In genomic region chr5:139403418-139403786, GRCh38 we compare ENCODE assay signal across 9 cellular contexts. TPM values are rescaled to one million over a fixed set of nuclear protein-coding genes. Genes with fewer than 3 reads are reported as not detected.
DNase-seq lines count a peak whose midpoint lies in the region; ATAC-seq, FAIRE-seq and TF ChIP-seq lines count a peak whose summit lies in the region.
"Had no signal": no experiment of that assay in that cellular context is flagged by ENCODE, and none has a peak within 500 bp of the region (broad histone marks: within the 10 kb centered on the region; RNA-seq: fewer than 3 reads in every experiment).

No MANE protein-coding gene starts in this region.

- intact Hi-C loops in left ventricle myocardium inferior (cut with micrococcal nuclease), result no loop called here

- FAIRE-seq in small intestine (lab: Jason Lieb, UNC), result no peak

- H3K36me3 ChIP-seq in WERI-Rb-1 (no peaks in the 10 kb centered on the region), left ventricle myocardium inferior (peaks cover 5% of the 10 kb centered on the region), small intestine (ENCODE audit: control insufficient read depth in 2 of 2, insufficient read depth in 2 of 2, low read length in 2 of 2) (no peaks in the 10 kb centered on the region)

- TF ChIP-seq CTCF in WERI-Rb-1 (IDR thresholded peaks at IDR 0.05; ENCODE audit: low read depth, low read length), result no peak
- TF ChIP-seq CTCF in left ventricle myocardium inferior (IDR thresholded peaks at IDR 0.05; ENCODE audit: borderline replicate concordance), result no peak

- DNase-seq in WERI-Rb-1, result no peak
- no peak for DNase-seq in left ventricle myocardium inferior
- no peak for DNase-seq in small intestine
- no peak for DNase-seq in GF-D8 (lab: John Stamatoyannopoulos, UW)
- DNase-seq in NOMO-1 treated with dmso at 0.1 percent for 144 hours (lab: John Stamatoyannopoulos, UW; ENCODE audit: unreplicated experiment), result no peak
- no peak for DNase-seq in NCI-H2171 (lab: John Stamatoyannopoulos, UW)
- DNase-seq in NCI-H510A treated with DMSO at 0.1 percent for 48 hours (lab: John Stamatoyannopoulos, UW), result no peak

- WGBS in small intestine, 3 donors, result 14 to 21% (median 17%) methylated on average over 7 of the region's 7 CpGs

- H3K27me3 ChIP-seq in WERI-Rb-1 (ENCODE audit: insufficient read depth, low read depth, severe bottlenecking) (no peaks in the 10 kb centered on the region), left ventricle myocardium inferior (ENCODE audit: low read depth) (no peaks in the 10 kb centered on the region), small intestine (ENCODE audit: control insufficient read depth in 2 of 2, insufficient read depth in 2 of 2, low read length in 2 of 2) (no peaks in the 10 kb centered on the region)

- H3K27ac ChIP-seq in WERI-Rb-1 (peak overlapping the region; percentile 73), left ventricle myocardium inferior (replicated peaks) (peak overlapping the region; percentile 92), small intestine (ENCODE audit: low read depth in 1 of 2, low read length in 1 of 2) (peak overlapping the region; percentile 21 to 94)

- ATAC-seq in GM21717 (IDR thresholded peaks at IDR 0.05; ENCODE audit: unreplicated experiment), result peak; percentile 2

- H3K9me3 ChIP-seq in WERI-Rb-1 (ENCODE audit: severe bottlenecking) (no peaks in the 10 kb centered on the region), left ventricle myocardium inferior (replicated peaks) (no peaks in the 10 kb centered on the region), small intestine (ENCODE audit: control insufficient read depth, low read depth) (no peaks in the 10 kb centered on the region)

- peaks cover 21% of the 10 kb centered on the region for H3K4me1 ChIP-seq in left ventricle myocardium inferior
- peaks cover 0 to 6% of the 10 kb centered on the region in 2 donors for H3K4me1 ChIP-seq in small intestine (ENCODE audit: control insufficient read depth in 2 of 2, insufficient read depth in 1 of 2, low read depth in 1 of 2, low read length in 1 of 2)

- peak overlapping the region; percentile 52 for H3K4me3 ChIP-seq in WERI-Rb-1 (ENCODE audit: low read depth, low read length)
- H3K4me3 ChIP-seq in left ventricle myocardium inferior, result peak overlapping the region; percentile 66
- peak overlapping the region in 1 of 2 donors; percentile 49 for H3K4me3 ChIP-seq in small intestine (ENCODE audit: low read depth in 1 of 2, low read length in 2 of 2)

RNA-seq across cellular contexts. Expression of gene SPATA24, which starts 0.5 kb away (rescaled TPM):
- total RNA-seq in left ventricle myocardium inferior, result 15.7 TPM
- 10 to 100 TPM in 2 of 3 donors, 1 to 10 TPM in 1; 7.2 to 15.1 (median 14.1) TPM for polyA plus RNA-seq in small intestine

RNA-seq across cellular contexts. Expression of gene PROB1, which starts 8.5 kb away (rescaled TPM):
- 46.3 TPM for total RNA-seq in left ventricle myocardium inferior
- 1 to 10 TPM in 1 of 3 donors, under 1 TPM in 2; 0.45 to 1.0 (median 0.54) TPM for polyA plus RNA-seq in small intestine

RNA-seq across cellular contexts. Expression of gene MZB1, which starts 13.7 kb away (rescaled TPM):
- 0.58 TPM for total RNA-seq in left ventricle myocardium inferior
- 10 to 100 TPM in 2 of 3 donors, 1 to 10 TPM in 1; 2.7 to 58.9 (median 13.9) TPM for polyA plus RNA-seq in small intestine
- total RNA-seq: occipital lobe had no signal

RNA-seq across cellular contexts. Expression of gene SLC23A1, which starts 20.3 kb away (rescaled TPM):
- total RNA-seq in left ventricle myocardium inferior, result not detected
- polyA plus RNA-seq in small intestine, result 10 to 100 TPM in 2 of 3 donors, 1 to 10 TPM in 1; 7.1 to 13.0 (median 11.9) TPM
- total RNA-seq: occipital lobe had no signal

RNA-seq across cellular contexts. Expression of gene DNAJC18, which starts 35.9 kb away (rescaled TPM):
- 14.3 TPM for total RNA-seq in left ventricle myocardium inferior
- 1 to 10 TPM in 2 of 3 donors, under 1 TPM in 1; 0.67 to 3.8 (median 2.7) TPM for polyA plus RNA-seq in small intestine
